ENCODE assay signal across 23 cellular contexts in the genomic region with DNA sequence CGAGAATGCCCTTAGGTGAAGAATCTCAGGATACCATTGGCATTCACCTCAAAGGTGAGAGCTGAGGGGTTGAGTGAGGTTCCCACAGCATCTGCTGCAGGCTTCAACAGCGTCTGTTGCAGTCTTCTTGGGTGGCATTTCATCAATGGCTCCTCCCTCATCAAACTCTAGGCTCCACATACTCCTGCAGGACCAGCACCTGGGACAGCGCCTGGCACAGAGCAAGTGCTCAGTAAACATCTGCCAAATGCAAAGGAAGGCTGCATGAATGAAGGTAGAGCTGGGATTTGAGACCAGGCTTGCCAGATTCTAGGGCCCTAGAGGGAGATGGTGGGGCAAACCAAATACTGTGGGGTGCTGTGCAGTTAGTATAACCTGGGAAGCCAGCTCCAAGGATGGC. TPM values are rescaled to one million over a fixed set of nuclear protein-coding genes. Genes with fewer than 3 reads are reported as not detected.
DNase-seq lines count a peak whose midpoint lies in the region; ATAC-seq, FAIRE-seq and TF ChIP-seq lines count a peak whose summit lies in the region.
"Had no signal": no experiment of that assay in that cellular context is flagged by ENCODE, and none has a peak within 500 bp of the region (broad histone marks: within the 10 kb centered on the region; RNA-seq: fewer than 3 reads in every experiment).

No MANE protein-coding gene starts in this region.

- no peak for TF ChIP-seq EP300 in Ishikawa (IDR thresholded peaks at IDR 0.05; ENCODE audit: borderline replicate concordance)

- DNase-seq in ELF-1 (ENCODE audit: low read depth, low spot score) (peak; percentile 25), choroid plexus epithelial cell (ENCODE audit: low read depth) (peak; percentile 16), myocyte (ENCODE audit: low read depth) (peak; percentile 6), RCC 7860 (ENCODE audit: low spot score) (no peak)
- DNase-seq: activated CD4-positive, alpha-beta T cell treated with anti-CD3 and anti-CD28 coated beads, Interleukin-2, amount 50 U/mL, for 48 hours; activated gamma-delta T cell; DMS53; dorsolateral prefrontal cortex; hypothalamus; NCI-H774; posterior cingulate gyrus; SIG-M5; thyroid gland had no signal

- TF ChIP-seq RAD21 in Ishikawa (IDR thresholded peaks at IDR 0.05; ENCODE audit: low read depth): no peak

- no peak overlapping the region for H3K4me3 ChIP-seq in choroid plexus epithelial cell (ENCODE audit: low read depth, low read length)
- H3K4me3 ChIP-seq: dorsolateral prefrontal cortex, thyroid gland had no signal

- no peak for TF ChIP-seq CTCF in choroid plexus epithelial cell (conservative IDR thresholded peaks at IDR 0.05; ENCODE audit: low read depth, low read length)

- no peak for FAIRE-seq in RCC 7860 (lab: Jason Lieb, UNC)
- FAIRE-seq: frontal cortex had no signal

- ATAC-seq in HG02763 (IDR thresholded peaks at IDR 0.05; ENCODE audit: unreplicated experiment) (no peak), GM18868 (IDR thresholded peaks at IDR 0.05; ENCODE audit: unreplicated experiment) (no peak)
- ATAC-seq: stimulated activated memory B cell treated with anti-CD40 and anti-IgM and Interleukin-4, amounts not matched to agents 10 μg/mL and 1 μg/mL and 100 μg/mL, for 72 hours had no signal

TF ChIP-seq in Ishikawa, 13 proteins besides CTCF, POLR2A, EP300 and RAD21:
- TF ChIP-seq TCF12 (IDR thresholded peaks at IDR 0.05; ENCODE audit: low read depth) (no peak), ZBTB7A (IDR thresholded peaks at IDR 0.05; ENCODE audit: low read depth) (no peak)
- TF ChIP-seq, protein P1, sequence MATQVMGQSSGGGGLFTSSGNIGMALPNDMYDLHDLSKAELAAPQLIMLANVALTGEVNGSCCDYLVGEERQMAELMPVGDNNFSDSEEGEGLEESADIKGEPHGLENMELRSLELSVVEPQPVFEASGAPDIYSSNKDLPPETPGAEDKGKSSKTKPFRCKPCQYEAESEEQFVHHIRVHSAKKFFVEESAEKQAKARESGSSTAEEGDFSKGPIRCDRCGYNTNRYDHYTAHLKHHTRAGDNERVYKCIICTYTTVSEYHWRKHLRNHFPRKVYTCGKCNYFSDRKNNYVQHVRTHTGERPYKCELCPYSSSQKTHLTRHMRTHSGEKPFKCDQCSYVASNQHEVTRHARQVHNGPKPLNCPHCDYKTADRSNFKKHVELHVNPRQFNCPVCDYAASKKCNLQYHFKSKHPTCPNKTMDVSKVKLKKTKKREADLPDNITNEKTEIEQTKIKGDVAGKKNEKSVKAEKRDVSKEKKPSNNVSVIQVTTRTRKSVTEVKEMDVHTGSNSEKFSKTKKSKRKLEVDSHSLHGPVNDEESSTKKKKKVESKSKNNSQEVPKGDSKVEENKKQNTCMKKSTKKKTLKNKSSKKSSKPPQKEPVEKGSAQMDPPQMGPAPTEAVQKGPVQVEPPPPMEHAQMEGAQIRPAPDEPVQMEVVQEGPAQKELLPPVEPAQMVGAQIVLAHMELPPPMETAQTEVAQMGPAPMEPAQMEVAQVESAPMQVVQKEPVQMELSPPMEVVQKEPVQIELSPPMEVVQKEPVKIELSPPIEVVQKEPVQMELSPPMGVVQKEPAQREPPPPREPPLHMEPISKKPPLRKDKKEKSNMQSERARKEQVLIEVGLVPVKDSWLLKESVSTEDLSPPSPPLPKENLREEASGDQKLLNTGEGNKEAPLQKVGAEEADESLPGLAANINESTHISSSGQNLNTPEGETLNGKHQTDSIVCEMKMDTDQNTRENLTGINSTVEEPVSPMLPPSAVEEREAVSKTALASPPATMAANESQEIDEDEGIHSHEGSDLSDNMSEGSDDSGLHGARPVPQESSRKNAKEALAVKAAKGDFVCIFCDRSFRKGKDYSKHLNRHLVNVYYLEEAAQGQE (IDR thresholded peaks at IDR 0.05; ENCODE audit: low read depth): peak; percentile 91

RNA-seq across cellular contexts. Expression of gene TRH, which starts 9.6 kb away (rescaled TPM):
- total RNA-seq in myocyte: not detected in 2 replicates
- 0.05 TPM for polyA plus RNA-seq in myocyte (2012)
- total RNA-seq: cardiac septum; CD8-positive, alpha-beta memory T cell; kidney epithelial cell; mesenteric fat pad; T-helper 1 cell treated with Interleukin-12 subunit alpha and Interleukin-12 subunit beta and Interleukin-4 antibody, amounts not matched to agents 30 ng/mL and 1 ng/mL, for 36 hours had no signal
- polyA plus RNA-seq: CD8-positive, alpha-beta memory T cell had no signal
